In the genomic region with DNA sequence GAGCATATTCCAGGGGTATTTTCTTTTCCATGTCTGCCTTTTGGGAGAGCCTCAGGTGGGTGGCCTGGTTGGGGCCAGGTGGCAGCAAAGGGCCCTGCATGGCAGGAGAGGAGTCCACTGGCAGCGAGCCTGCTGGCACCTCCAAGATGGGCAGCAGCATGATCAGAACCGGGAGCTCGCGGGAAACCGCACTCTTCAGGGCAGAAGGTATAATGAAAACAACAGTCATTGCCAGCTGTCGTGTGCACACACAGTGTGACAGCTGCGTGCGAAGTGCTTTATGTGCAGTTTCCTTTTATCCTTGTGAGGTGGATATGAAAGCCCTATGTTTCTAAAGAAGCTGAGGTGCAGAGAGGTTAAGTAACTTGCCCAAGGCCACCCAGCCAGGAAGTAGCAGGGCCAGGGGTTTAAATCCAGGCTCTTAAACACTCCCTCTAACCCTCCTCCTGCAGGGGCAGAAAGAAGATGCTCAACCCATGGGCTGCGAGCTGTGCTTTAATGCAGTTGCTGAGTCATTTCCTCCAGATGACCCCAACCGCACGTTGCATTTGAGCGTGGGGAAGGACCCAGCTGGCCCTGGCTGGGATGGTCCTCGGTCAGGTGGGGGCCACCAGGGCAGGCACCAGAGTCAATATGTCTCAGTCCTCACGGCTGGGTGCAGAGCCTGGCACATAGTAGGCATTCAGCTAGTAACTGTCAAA, we compare ENCODE assay signal across 9 cellular contexts.
A peak's percentile ranks its signal among the peaks of the same experiment; 100 is the strongest.
DNase-seq lines count a peak whose midpoint lies in the region; ATAC-seq and TF ChIP-seq lines count a peak whose summit lies in the region.
"Had no signal": no experiment of that assay in that cellular context is flagged by ENCODE, and none has a peak within 500 bp of the region (broad histone marks: within the 10 kb centered on the region; RNA-seq: fewer than 3 reads in every experiment).

No MANE protein-coding gene starts in this region.

- WGBS in aorta, 2 donors, result 86 to 87% methylated on average over 14 of the region's 14 CpGs

- intact Hi-C loops in aorta (cut with DNase I), result no loop called here

- no peaks in the 10 kb centered on the region for H3K4me1 ChIP-seq in aorta (ENCODE audit: control insufficient read depth in 1 of 2, insufficient read depth in 2 of 2, low read length in 2 of 2)
- H3K4me1 ChIP-seq in effector memory CD4-positive, alpha-beta T cell (ENCODE audit: control insufficient read depth, insufficient read depth, low read length, poor library complexity, severe bottlenecking), result no peaks in the 10 kb centered on the region
- H3K4me1 ChIP-seq: tibial nerve had no signal

- peak; percentile 18 for DNase-seq in Ammon's horn (ENCODE audit: low spot score)
- peak; percentile 60 for DNase-seq in GM20000 (ENCODE audit: low spot score)
- DNase-seq in MV-4-11 (lab: John Stamatoyannopoulos, UW), result peak; percentile 97
- peak; percentile 13 for DNase-seq in fibroblast of mammary gland (ENCODE audit: low read depth)
- peak; percentile 72 to 81 for DNase-seq in aorta
- DNase-seq in anterior cingulate cortex (lab: John Stamatoyannopoulos, UW), result no peak
- DNase-seq in effector memory CD4-positive, alpha-beta T cell, result no peak
- DNase-seq in LoVo (ENCODE audit: low spot score), result no peak

- no peaks in the 10 kb centered on the region for H3K27me3 ChIP-seq in aorta (ENCODE audit: control insufficient read depth in 1 of 2, insufficient read depth in 2 of 2, low read length in 1 of 2)
- H3K27me3 ChIP-seq in effector memory CD4-positive, alpha-beta T cell (replicated peaks; ENCODE audit: control insufficient read depth, insufficient read depth, low read length, poor library complexity, severe bottlenecking), result no peaks in the 10 kb centered on the region
- H3K27me3 ChIP-seq: tibial nerve had no signal

- no peak overlapping the region for H3K4me3 ChIP-seq in fibroblast of mammary gland (ENCODE audit: control insufficient read depth, low read depth, low read length)
- H3K4me3 ChIP-seq in aorta (ENCODE audit: low read length in 2 of 2), result no peak overlapping the region
- H3K4me3 ChIP-seq in effector memory CD4-positive, alpha-beta T cell (ENCODE audit: insufficient read depth, low read depth, low read length, poor library complexity, severe bottlenecking), result no peak overlapping the region
- H3K4me3 ChIP-seq: tibial nerve had no signal

- no peaks in the 10 kb centered on the region for H3K9me3 ChIP-seq in aorta (ENCODE audit: control insufficient read depth, low read length)
- H3K9me3 ChIP-seq in effector memory CD4-positive, alpha-beta T cell (ENCODE audit: control insufficient read depth, low read length), result no peaks in the 10 kb centered on the region
- H3K9me3 ChIP-seq: tibial nerve had no signal

- no peaks in the 10 kb centered on the region for H3K36me3 ChIP-seq in aorta (ENCODE audit: control insufficient read depth in 1 of 2, insufficient read depth in 2 of 2, low read length in 1 of 2)
- H3K36me3 ChIP-seq in effector memory CD4-positive, alpha-beta T cell (ENCODE audit: control insufficient read depth, insufficient read depth, low read length), result no peaks in the 10 kb centered on the region
- H3K36me3 ChIP-seq: tibial nerve had no signal

- ATAC-seq in aorta (ENCODE audit: low FRiP score), result no peak

- H3K27ac ChIP-seq in aorta (ENCODE audit: low read depth in 1 of 2, low read length in 2 of 2), result no peak overlapping the region
- H3K27ac ChIP-seq in effector memory CD4-positive, alpha-beta T cell (ENCODE audit: insufficient read depth, low read length, poor library complexity, severe bottlenecking), result no peak overlapping the region

- TF ChIP-seq CTCF in GM20000 (IDR thresholded peaks at IDR 0.05; ENCODE audit: extremely low read depth, missing control alignments) (no peak), fibroblast of mammary gland (conservative IDR thresholded peaks at IDR 0.05; ENCODE audit: control insufficient read depth, insufficient read depth, low read depth, low read length) (no peak)

Comparison
In these comparisons a context has a peak if more than half of its experiments do, and no peak if none do; other contexts are left out.
1. DNase-seq: peak in Ammon's horn (single experiment), GM20000 (single experiment), MV-4-11 (single experiment), fibroblast of mammary gland (single experiment) and aorta (2 of 2); none in anterior cingulate cortex (0 of 58), effector memory CD4-positive, alpha-beta T cell (0 of 3) and LoVo (single experiment).